Comparison of ENCODE assay signal across 1 cellular context in the genomic region with DNA sequence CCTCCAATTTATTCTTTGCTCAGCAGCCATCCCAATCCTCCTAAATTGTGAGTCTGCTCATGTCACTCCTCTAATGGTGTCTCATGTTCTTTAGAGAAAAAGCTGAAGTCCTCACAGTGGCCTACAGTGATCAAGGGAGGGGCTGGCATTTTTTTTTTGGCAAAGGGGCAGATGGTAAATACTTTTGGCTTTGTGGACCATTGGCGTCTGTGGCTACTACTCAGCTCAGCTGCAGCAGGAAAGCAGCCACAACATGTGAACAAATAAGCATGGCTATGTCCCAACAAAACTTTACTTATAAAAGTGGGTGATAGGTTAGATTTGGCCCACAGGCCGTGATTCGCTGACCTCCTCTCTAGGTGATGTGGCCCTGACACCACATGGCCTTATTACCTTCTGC.
TF ChIP-seq lines count a peak whose summit lies in the region.

No MANE protein-coding gene starts in this region.

TF ChIP-seq in H1, 55 proteins besides CTCF, POLR2A, EP300 and RAD21 (continued from another document):
- TF ChIP-seq, protein P1, sequence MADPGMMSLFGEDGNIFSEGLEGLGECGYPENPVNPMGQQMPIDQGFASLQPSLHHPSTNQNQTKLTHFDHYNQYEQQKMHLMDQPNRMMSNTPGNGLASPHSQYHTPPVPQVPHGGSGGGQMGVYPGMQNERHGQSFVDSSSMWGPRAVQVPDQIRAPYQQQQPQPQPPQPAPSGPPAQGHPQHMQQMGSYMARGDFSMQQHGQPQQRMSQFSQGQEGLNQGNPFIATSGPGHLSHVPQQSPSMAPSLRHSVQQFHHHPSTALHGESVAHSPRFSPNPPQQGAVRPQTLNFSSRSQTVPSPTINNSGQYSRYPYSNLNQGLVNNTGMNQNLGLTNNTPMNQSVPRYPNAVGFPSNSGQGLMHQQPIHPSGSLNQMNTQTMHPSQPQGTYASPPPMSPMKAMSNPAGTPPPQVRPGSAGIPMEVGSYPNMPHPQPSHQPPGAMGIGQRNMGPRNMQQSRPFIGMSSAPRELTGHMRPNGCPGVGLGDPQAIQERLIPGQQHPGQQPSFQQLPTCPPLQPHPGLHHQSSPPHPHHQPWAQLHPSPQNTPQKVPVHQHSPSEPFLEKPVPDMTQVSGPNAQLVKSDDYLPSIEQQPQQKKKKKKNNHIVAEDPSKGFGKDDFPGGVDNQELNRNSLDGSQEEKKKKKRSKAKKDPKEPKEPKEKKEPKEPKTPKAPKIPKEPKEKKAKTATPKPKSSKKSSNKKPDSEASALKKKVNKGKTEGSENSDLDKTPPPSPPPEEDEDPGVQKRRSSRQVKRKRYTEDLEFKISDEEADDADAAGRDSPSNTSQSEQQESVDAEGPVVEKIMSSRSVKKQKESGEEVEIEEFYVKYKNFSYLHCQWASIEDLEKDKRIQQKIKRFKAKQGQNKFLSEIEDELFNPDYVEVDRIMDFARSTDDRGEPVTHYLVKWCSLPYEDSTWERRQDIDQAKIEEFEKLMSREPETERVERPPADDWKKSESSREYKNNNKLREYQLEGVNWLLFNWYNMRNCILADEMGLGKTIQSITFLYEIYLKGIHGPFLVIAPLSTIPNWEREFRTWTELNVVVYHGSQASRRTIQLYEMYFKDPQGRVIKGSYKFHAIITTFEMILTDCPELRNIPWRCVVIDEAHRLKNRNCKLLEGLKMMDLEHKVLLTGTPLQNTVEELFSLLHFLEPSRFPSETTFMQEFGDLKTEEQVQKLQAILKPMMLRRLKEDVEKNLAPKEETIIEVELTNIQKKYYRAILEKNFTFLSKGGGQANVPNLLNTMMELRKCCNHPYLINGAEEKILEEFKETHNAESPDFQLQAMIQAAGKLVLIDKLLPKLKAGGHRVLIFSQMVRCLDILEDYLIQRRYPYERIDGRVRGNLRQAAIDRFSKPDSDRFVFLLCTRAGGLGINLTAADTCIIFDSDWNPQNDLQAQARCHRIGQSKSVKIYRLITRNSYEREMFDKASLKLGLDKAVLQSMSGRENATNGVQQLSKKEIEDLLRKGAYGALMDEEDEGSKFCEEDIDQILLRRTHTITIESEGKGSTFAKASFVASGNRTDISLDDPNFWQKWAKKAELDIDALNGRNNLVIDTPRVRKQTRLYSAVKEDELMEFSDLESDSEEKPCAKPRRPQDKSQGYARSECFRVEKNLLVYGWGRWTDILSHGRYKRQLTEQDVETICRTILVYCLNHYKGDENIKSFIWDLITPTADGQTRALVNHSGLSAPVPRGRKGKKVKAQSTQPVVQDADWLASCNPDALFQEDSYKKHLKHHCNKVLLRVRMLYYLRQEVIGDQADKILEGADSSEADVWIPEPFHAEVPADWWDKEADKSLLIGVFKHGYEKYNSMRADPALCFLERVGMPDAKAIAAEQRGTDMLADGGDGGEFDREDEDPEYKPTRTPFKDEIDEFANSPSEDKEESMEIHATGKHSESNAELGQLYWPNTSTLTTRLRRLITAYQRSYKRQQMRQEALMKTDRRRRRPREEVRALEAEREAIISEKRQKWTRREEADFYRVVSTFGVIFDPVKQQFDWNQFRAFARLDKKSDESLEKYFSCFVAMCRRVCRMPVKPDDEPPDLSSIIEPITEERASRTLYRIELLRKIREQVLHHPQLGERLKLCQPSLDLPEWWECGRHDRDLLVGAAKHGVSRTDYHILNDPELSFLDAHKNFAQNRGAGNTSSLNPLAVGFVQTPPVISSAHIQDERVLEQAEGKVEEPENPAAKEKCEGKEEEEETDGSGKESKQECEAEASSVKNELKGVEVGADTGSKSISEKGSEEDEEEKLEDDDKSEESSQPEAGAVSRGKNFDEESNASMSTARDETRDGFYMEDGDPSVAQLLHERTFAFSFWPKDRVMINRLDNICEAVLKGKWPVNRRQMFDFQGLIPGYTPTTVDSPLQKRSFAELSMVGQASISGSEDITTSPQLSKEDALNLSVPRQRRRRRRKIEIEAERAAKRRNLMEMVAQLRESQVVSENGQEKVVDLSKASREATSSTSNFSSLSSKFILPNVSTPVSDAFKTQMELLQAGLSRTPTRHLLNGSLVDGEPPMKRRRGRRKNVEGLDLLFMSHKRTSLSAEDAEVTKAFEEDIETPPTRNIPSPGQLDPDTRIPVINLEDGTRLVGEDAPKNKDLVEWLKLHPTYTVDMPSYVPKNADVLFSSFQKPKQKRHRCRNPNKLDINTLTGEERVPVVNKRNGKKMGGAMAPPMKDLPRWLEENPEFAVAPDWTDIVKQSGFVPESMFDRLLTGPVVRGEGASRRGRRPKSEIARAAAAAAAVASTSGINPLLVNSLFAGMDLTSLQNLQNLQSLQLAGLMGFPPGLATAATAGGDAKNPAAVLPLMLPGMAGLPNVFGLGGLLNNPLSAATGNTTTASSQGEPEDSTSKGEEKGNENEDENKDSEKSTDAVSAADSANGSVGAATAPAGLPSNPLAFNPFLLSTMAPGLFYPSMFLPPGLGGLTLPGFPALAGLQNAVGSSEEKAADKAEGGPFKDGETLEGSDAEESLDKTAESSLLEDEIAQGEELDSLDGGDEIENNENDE (IDR thresholded peaks at IDR 0.05; ENCODE audit: insufficient replicate concordance, low read length), result no peak
- TF ChIP-seq EGR1 (IDR thresholded peaks at IDR 0.05; ENCODE audit: borderline replicate concordance, low read depth, low read length) (no peak), ZNF274 (IDR thresholded peaks at IDR 0.05; ENCODE audit: borderline replicate concordance, extremely low read depth, low read length) (no peak), GABPA (IDR thresholded peaks at IDR 0.05; ENCODE audit: borderline replicate concordance, insufficient read depth, low read length) (no peak), KDM4A (IDR thresholded peaks at IDR 0.05; ENCODE audit: low read depth, low read length, severe bottlenecking) (no peak), TCF12 (IDR thresholded peaks at IDR 0.05; ENCODE audit: low read depth, low read length) (no peak), BCL11A (IDR thresholded peaks at IDR 0.05; ENCODE audit: low read depth in 2 of 2, low read length in 2 of 2) (no peak)
